Comparison of ENCODE assay signal across 12 cellular contexts in genomic region chr6:89954721-89955148, GRCh38.
DNase-seq lines count a peak whose midpoint lies in the region; ATAC-seq and TF ChIP-seq lines count a peak whose summit lies in the region.
"Had no signal": no experiment of that assay in that cellular context is flagged by ENCODE, and none has a peak within 500 bp of the region (broad histone marks: within the 10 kb centered on the region; RNA-seq: fewer than 3 reads in every experiment).

No MANE protein-coding gene starts in this region.

- H3K27me3 ChIP-seq in BLaER1, result no peaks in the 10 kb centered on the region

- H3K36me3 Mint-ChIP-seq in activated B cell treated with CpG ODN at 0.5 μM for 24 hours (ENCODE audit: low read depth), result peaks cover 66% of the 10 kb centered on the region

- no peak overlapping the region for H3K4me3 ChIP-seq in BLaER1

- intact Hi-C loops in activated B cell treated with CpG ODN at 0.5 μM for 24 hours (cut with micrococcal nuclease), result no loop called here

- H3K27ac Mint-ChIP-seq in activated B cell treated with CpG ODN at 0.5 μM for 24 hours, result peak overlapping the region; percentile 13

- H3K9me3 Mint-ChIP-seq in activated B cell treated with CpG ODN at 0.5 μM for 24 hours, result no peaks in the 10 kb centered on the region

- peak overlapping the region; percentile 42 for H3K4me2 ChIP-seq in BLaER1
- H3K4me2 ChIP-seq: SK-N-SH had no signal

- POLR2A ChIA-PET in activated B cell treated with CpG ODN at 0.5 μM for 24 hours (lab: Charles Lee), result interaction anchor here (0.8 kb wide), 1 partner anchor 261 kb away, joined by 3 read pairs; no protein-coding TSS in a partner anchor

- no peak overlapping the region for H3K9ac ChIP-seq in BLaER1
- H3K9ac ChIP-seq: SK-N-SH had no signal

- peaks cover 46% of the 10 kb centered on the region for H3K4me1 Mint-ChIP-seq in activated B cell treated with CpG ODN at 0.5 μM for 24 hours

- DNase-seq in ELR (ENCODE audit: low read depth) (peak; percentile 83), activated B cell treated with CpG ODN at 0.5 μM for 24 hours (no peak), foreskin melanocyte (peak; percentile 35), dermis blood vessel endothelial cell (no peak), NCI-H510A treated with DMSO at 0.1 percent for 48 hours (lab: John Stamatoyannopoulos, UW) (no peak), NCI-H1694 treated with DMSO at 0.1 percent for 48 hours (lab: John Stamatoyannopoulos, UW) (no peak), NCI-H2029 treated with DMSO at 0.1 percent for 48 hours (lab: John Stamatoyannopoulos, UW) (no peak)
- DNase-seq: AML-193, DMS79 treated with DMSO at 0.1 percent for 48 hours, retina, SK-N-SH had no signal

- no peak overlapping the region for H3K27ac ChIP-seq in BLaER1

- H4K20me1 ChIP-seq in BLaER1, result peaks cover 93% of the 10 kb centered on the region

- TF ChIP-seq CTCF in activated B cell treated with CpG ODN at 0.5 μM for 24 hours (IDR thresholded peaks at IDR 0.05), result no peak

- peaks cover 53% of the 10 kb centered on the region for H3K4me1 ChIP-seq in BLaER1

- H3K27me3 Mint-ChIP-seq in activated B cell treated with CpG ODN at 0.5 μM for 24 hours, result no peaks in the 10 kb centered on the region

- peaks cover 31% of the 10 kb centered on the region for H3K36me3 ChIP-seq in BLaER1

- no peaks in the 10 kb centered on the region for H3K9me3 ChIP-seq in BLaER1
- H3K9me3 ChIP-seq: SK-N-SH had no signal

- no peak for ATAC-seq in activated B cell treated with CpG ODN at 0.5 μM for 24 hours (ENCODE audit: low read depth)

- CTCF ChIA-PET in activated B cell treated with CpG ODN at 0.5 μM for 24 hours (lab: Charles Lee), result interaction anchor here (1.5 to 1.9 kb wide), 3 partner anchors 8 to 524 kb away, joined by 5 to 8 read pairs (median 7); no protein-coding TSS in a partner anchor

- no peak overlapping the region for H3K4me3 Mint-ChIP-seq in activated B cell treated with CpG ODN at 0.5 μM for 24 hours

Comparison
In these comparisons a context has a peak if more than half of its experiments do, and no peak if none do; other contexts are left out.
1. DNase-seq: peak in ELR (single experiment) and foreskin melanocyte (single experiment); none in activated B cell treated with CpG ODN at 0.5 μM for 24 hours (single experiment), dermis blood vessel endothelial cell (single experiment), NCI-H510A treated with DMSO at 0.1 percent for 48 hours (single experiment), NCI-H1694 treated with DMSO at 0.1 percent for 48 hours (single experiment) and NCI-H2029 treated with DMSO at 0.1 percent for 48 hours (single experiment).